1 cellular context compared by ENCODE assay signal in the genomic region with DNA sequence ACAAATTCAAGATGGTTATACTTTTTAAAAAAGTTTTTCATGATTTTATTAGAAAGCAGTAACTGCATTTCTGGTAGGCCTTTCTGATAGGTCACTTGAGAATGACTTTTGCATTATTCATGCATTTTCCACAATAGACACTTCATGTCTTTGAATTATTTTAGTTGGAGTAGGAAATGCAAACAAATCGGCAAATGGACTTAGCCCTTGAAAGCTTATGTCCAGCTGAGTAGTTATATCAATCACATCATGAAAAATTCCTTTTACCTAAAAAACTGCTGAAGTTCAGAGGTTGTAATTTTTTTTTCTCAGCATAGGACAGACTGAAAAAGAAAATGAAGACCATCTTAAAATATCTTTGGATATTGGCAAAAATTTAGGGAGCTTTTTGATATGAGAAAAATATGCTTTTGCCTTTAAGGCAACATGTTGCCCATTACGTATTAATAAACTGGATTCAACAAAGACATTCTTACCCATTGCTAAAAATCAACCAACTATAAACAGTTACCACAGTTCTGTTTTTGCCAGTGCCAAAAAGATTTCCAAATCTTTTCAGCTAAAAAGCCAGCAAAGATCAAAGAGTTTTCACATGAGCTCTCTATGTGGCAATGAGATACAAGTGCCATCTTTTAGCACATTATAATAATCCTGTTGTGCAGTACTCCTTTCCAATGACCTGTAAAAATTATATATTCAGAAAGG.
TF ChIP-seq lines count a peak whose summit lies in the region.

No MANE protein-coding gene starts in this region.

TF ChIP-seq in GM23338, 12 proteins besides CTCF, POLR2A, EP300 and RAD21 (continued from another document):
- TF ChIP-seq, protein P1, sequence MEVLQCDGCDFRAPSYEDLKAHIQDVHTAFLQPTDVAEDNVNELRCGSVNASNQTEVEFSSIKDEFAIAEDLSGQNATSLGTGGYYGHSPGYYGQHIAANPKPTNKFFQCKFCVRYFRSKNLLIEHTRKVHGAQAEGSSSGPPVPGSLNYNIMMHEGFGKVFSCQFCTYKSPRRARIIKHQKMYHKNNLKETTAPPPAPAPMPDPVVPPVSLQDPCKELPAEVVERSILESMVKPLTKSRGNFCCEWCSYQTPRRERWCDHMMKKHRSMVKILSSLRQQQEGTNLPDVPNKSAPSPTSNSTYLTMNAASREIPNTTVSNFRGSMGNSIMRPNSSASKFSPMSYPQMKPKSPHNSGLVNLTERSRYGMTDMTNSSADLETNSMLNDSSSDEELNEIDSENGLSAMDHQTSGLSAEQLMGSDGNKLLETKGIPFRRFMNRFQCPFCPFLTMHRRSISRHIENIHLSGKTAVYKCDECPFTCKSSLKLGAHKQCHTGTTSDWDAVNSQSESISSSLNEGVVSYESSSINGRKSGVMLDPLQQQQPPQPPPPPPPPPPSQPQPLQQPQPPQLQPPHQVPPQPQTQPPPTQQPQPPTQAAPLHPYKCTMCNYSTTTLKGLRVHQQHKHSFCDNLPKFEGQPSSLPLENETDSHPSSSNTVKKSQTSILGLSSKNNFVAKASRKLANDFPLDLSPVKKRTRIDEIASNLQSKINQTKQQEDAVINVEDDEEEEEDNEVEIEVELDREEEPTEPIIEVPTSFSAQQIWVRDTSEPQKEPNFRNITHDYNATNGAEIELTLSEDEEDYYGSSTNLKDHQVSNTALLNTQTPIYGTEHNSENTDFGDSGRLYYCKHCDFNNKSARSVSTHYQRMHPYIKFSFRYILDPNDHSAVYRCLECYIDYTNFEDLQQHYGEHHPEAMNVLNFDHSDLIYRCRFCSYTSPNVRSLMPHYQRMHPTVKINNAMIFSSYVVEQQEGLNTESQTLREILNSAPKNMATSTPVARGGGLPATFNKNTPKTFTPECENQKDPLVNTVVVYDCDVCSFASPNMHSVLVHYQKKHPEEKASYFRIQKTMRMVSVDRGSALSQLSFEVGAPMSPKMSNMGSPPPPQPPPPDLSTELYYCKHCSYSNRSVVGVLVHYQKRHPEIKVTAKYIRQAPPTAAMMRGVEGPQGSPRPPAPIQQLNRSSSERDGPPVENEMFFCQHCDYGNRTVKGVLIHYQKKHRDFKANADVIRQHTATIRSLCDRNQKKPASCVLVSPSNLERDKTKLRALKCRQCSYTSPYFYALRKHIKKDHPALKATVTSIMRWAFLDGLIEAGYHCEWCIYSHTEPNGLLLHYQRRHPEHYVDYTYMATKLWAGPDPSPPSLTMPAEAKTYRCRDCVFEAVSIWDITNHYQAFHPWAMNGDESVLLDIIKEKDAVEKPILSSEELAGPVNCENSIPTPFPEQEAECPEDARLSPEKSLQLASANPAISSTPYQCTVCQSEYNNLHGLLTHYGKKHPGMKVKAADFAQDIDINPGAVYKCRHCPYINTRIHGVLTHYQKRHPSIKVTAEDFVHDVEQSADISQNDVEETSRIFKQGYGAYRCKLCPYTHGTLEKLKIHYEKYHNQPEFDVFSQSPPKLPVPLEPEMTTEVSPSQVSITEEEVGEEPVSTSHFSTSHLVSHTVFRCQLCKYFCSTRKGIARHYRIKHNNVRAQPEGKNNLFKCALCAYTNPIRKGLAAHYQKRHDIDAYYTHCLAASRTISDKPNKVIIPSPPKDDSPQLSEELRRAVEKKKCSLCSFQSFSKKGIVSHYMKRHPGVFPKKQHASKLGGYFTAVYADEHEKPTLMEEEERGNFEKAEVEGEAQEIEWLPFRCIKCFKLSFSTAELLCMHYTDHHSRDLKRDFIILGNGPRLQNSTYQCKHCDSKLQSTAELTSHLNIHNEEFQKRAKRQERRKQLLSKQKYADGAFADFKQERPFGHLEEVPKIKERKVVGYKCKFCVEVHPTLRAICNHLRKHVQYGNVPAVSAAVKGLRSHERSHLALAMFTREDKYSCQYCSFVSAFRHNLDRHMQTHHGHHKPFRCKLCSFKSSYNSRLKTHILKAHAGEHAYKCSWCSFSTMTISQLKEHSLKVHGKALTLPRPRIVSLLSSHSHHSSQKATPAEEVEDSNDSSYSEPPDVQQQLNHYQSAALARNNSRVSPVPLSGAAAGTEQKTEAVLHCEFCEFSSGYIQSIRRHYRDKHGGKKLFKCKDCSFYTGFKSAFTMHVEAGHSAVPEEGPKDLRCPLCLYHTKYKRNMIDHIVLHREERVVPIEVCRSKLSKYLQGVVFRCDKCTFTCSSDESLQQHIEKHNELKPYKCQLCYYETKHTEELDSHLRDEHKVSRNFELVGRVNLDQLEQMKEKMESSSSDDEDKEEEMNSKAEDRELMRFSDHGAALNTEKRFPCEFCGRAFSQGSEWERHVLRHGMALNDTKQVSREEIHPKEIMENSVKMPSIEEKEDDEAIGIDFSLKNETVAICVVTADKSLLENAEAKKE (CRISPR knock-in tag; IDR thresholded peaks at IDR 0.05), result no peak
- no peak for TF ChIP-seq ZNF114 (CRISPR knock-in tag; IDR thresholded peaks at IDR 0.05)
